7 cellular contexts compared by ENCODE assay signal in genomic region chr7:100475549-100475948, GRCh38. TPM values are rescaled to one million over a fixed set of nuclear protein-coding genes. Genes with fewer than 3 reads are reported as not detected.
DNase-seq lines count a peak whose midpoint lies in the region; ATAC-seq and TF ChIP-seq lines count a peak whose summit lies in the region.
"Had no signal": no experiment of that assay in that cellular context is flagged by ENCODE, and none has a peak within 500 bp of the region (broad histone marks: within the 10 kb centered on the region; RNA-seq: fewer than 3 reads in every experiment).

No MANE protein-coding gene starts in this region.

- no peaks in the 10 kb centered on the region; the same call in none of the 2 replicates for H3K36me3 ChIP-seq in H7 (replicated peaks; ENCODE audit: control insufficient read depth, insufficient read depth, low read length)
- H3K36me3 ChIP-seq in rectal smooth muscle tissue (ENCODE audit: control insufficient read depth, insufficient read depth, low read length): peaks cover 6% of the 10 kb centered on the region

- H3K27ac ChIP-seq in rectal smooth muscle tissue (ENCODE audit: low read depth, low read length): peak overlapping the region; percentile 53

- H3K4me1 Mint-ChIP-seq in brain: peaks cover 34% of the 10 kb centered on the region

- H3K27me3 ChIP-seq in H7 (ENCODE audit: control insufficient read depth, insufficient read depth, low read length) (no peaks in the 10 kb centered on the region), rectal smooth muscle tissue (ENCODE audit: control insufficient read depth, insufficient read depth, low read length) (no peaks in the 10 kb centered on the region)

- peaks cover 4% of the 10 kb centered on the region for H3K36me3 Mint-ChIP-seq in brain

- H3K9me3 Mint-ChIP-seq in brain: no peaks in the 10 kb centered on the region

- H3K4me1 ChIP-seq in rectal smooth muscle tissue (ENCODE audit: control insufficient read depth, insufficient read depth, low read length): peaks cover 14% of the 10 kb centered on the region

- H3K27me3 Mint-ChIP-seq in brain: peaks cover 4% of the 10 kb centered on the region

- no peak overlapping the region for H3K4me3 ChIP-seq in H7 (ENCODE audit: insufficient read depth, low read depth, low read length)
- peak overlapping the region; percentile 50 for H3K4me3 ChIP-seq in rectal smooth muscle tissue (ENCODE audit: low read length)

- H3K4me3 Mint-ChIP-seq in brain: peak overlapping the region; percentile 74 to 96 (median 84)

- no peak for TF ChIP-seq CTCF in brain (conservative IDR thresholded peaks at IDR 0.05)

- no peak overlapping the region for H3K9ac ChIP-seq in rectal smooth muscle tissue (ENCODE audit: low read length)

- peak overlapping the region; percentile 49 to 93 (median 87) for H3K27ac Mint-ChIP-seq in brain

- DNase-seq in H7 (peak; percentile 73), NAMALWA (ENCODE audit: low spot score) (no peak), DMS53 treated with DMSO at 0.1 percent for 48 hours (lab: John Stamatoyannopoulos, UW; ENCODE audit: unreplicated experiment) (no peak)
- DNase-seq: NCI-H1105 treated with DMSO at 0.1 percent for 48 hours had no signal

- ATAC-seq in GM18517 (IDR thresholded peaks at IDR 0.05; ENCODE audit: unreplicated experiment): no peak

RNA-seq across cellular contexts. Expression of gene TSC22D4, which starts 3.5 kb away (rescaled TPM):
- 31.5 and 35.8 TPM in 2 replicates for total RNA-seq in H7 (2014; rRNA removed; shearing (Covaris generic))
- polyA plus RNA-seq in brain (ENCODE audit: insufficient read depth, low read depth, low replicate concordance): 383 TPM

RNA-seq across cellular contexts. Expression of gene NYAP1, which starts 8.2 kb away (rescaled TPM):
- total RNA-seq in H7 (2014; rRNA removed; shearing (Covaris generic)): 4.0 and 5.5 TPM in 2 replicates
- polyA plus RNA-seq in brain (ENCODE audit: insufficient read depth, low read depth, low replicate concordance): 20.8 TPM

RNA-seq across cellular contexts. Expression of gene SPACDR, which starts 11.5 kb away (rescaled TPM):
- 0.11 and 1.1 TPM in 2 replicates for total RNA-seq in H7 (2014; rRNA removed; shearing (Covaris generic))
- 1.6 TPM for polyA plus RNA-seq in brain (ENCODE audit: insufficient read depth, low read depth, low replicate concordance)

RNA-seq across cellular contexts. Expression of gene PPP1R35, which starts 39.3 kb away (rescaled TPM):
- 96.6 and 97.8 TPM in 2 replicates for total RNA-seq in H7 (2014; rRNA removed; shearing (Covaris generic))
- 34.4 TPM for polyA plus RNA-seq in brain (ENCODE audit: insufficient read depth, low read depth, low replicate concordance)

RNA-seq across cellular contexts. Expression of gene MEPCE, which starts 45.9 kb away (rescaled TPM):
- 47.1 and 50.5 TPM in 2 replicates for total RNA-seq in H7 (2014; rRNA removed; shearing (Covaris generic))
- 57.4 TPM for polyA plus RNA-seq in brain (ENCODE audit: insufficient read depth, low read depth, low replicate concordance)
